28 cellular contexts compared by ENCODE assay signal in the genomic region with DNA sequence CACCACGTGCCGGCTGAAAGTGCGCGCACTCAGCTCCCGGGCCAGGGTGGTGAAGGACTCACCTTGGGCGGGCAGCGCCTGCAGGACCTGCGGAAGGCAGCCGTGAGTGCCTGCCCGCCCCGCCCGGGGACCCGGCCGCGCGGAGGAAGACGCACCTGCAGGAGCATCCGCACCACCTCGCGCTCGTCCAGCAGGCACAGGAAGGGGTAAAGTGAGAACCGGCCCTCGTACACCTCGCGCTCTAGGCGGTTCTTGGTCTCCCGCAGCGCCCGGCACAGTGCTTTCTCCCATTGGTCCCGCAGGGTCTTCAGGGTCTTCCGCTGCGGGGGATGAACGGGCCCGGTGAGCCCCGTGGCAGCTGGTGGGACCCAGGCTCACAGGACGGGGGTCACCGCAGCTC. TPM values are rescaled to one million over a fixed set of nuclear protein-coding genes. Genes with fewer than 3 reads are reported as not detected.
"Had no signal": no experiment of that assay in that cellular context is flagged by ENCODE, and none has a peak within 500 bp of the region (broad histone marks: within the 10 kb centered on the region; RNA-seq: fewer than 3 reads in every experiment).

No MANE protein-coding gene starts in this region.

- H3K4me1 ChIP-seq: heart right ventricle, lower lobe of right lung, prostate gland, right atrium auricular region, upper lobe of left lung had no signal

- FAIRE-seq: colon, keratinocyte, urothelium cell line had no signal

- H3K4me3 ChIP-seq: esophagus squamous epithelium, heart right ventricle, lower lobe of right lung, prostate gland, right atrium auricular region, sigmoid colon, thoracic aorta, tibial nerve, upper lobe of left lung had no signal

- H3K27me3 ChIP-seq: esophagus squamous epithelium, heart right ventricle, right atrium auricular region, tibial nerve, upper lobe of left lung had no signal

- H3K9me3 ChIP-seq: esophagus squamous epithelium, heart right ventricle, lower lobe of right lung, prostate gland, right atrium auricular region, sigmoid colon, thoracic aorta, tibial nerve, upper lobe of left lung had no signal

- H3K27ac ChIP-seq: esophagus squamous epithelium, heart right ventricle, lower lobe of right lung, prostate gland, right atrium auricular region, sigmoid colon, thoracic aorta, upper lobe of left lung had no signal

- DNase-seq: cerebellar nuclear complex; effector CD8-positive, alpha-beta T cell; endodermal cell; esophagus squamous epithelium; foreskin melanocyte; glutamatergic neuron; heart right ventricle; hypothalamus; immature natural killer cell; left ventricle myocardium superior; lower lobe of right lung; naive B cell; sigmoid colon; stimulated activated CD4-positive, alpha-beta T cell treated with anti-CD3 and anti-CD28 coated beads, Interleukin-4, amount 100 ng/mL, for 4 hours; stimulated activated naive CD8-positive, alpha-beta T cell treated with anti-CD3 and anti-CD28 coated beads, Interleukin-15, Interleukin-2, amounts not matched to agents 100 U/mL and 50 U/mL, for 24 hours; substantia nigra had no signal

- ATAC-seq: heart right ventricle; left ventricle myocardium superior; lower lobe of right lung; stimulated activated memory B cell treated with anti-CD40 and anti-IgM and Interleukin-4, amounts not matched to agents 10 μg/mL and 1 μg/mL and 100 μg/mL, for 72 hours; stimulated activated naive CD8-positive, alpha-beta T cell treated with anti-CD3 and anti-CD28 coated beads, Interleukin-15, Interleukin-2, amounts not matched to agents 100 U/mL and 50 U/mL, for 24 hours had no signal

RNA-seq across cellular contexts. Expression of gene FGF22, which starts 17.0 kb away (rescaled TPM):
- total RNA-seq: epithelial cell of proximal tubule; left ventricle myocardium superior; natural killer cell treated with Interleukin-12 subunit alpha and Interleukin-12 subunit beta and Interleukin-15 and Interleukin-18, amount 100 ng/mL, for 72 hours; skeletal muscle tissue had no signal
- polyA plus RNA-seq: keratinocyte had no signal

RNA-seq across cellular contexts. Expression of gene HCN2, which starts 33.0 kb away (rescaled TPM):
- total RNA-seq: epithelial cell of proximal tubule, skeletal muscle tissue, thoracic aorta had no signal
- polyA plus RNA-seq: immature natural killer cell had no signal
